8 cellular contexts compared by ENCODE assay signal in the genomic region with DNA sequence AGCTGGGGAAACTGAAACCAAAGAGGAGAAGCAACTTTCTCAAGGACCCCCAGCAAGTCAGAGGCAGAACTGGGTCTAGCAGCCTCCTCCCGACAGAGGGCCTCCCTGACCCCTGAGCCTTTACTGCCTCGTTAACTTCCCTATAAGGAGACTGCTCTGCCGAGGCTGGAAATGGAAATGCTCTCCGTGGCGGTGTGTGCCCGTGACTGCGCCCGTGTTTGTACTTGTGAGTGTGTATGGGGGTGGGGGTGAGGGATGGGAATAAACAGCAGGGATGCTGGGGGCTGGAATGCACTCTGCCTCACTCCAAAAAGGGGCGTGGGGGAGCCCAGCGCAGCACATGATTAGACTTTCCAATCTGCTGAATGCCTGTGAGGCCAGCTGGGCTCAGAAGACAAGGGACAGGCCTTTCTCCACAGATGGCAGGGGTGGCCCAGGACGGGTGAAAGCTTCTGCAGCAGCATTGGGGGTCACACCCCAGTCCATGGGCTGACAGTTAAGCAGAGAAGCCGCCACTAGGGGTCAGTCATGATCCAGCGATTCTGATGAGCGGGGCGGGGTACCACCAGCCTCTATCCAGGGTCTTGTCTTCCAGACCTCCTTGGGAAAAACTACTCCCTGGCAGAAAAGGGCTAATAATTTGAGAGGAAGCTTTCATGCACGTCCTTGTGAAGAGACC. TPM values are rescaled to one million over a fixed set of nuclear protein-coding genes. Genes with fewer than 3 reads are reported as not detected.
DNase-seq lines count a peak whose midpoint lies in the region; ATAC-seq and TF ChIP-seq lines count a peak whose summit lies in the region.

No MANE protein-coding gene starts in this region.

- H3K4me1 ChIP-seq in DOHH2 (ENCODE audit: control insufficient read depth, low read length) (peaks cover 3% of the 10 kb centered on the region; the same call in 1 of the 2 replicates), hepatocyte (ENCODE audit: insufficient read depth) (no peaks in the 10 kb centered on the region), gastrocnemius medialis (peaks cover 5% of the 10 kb centered on the region in 2 donors)

- H3K27me3 ChIP-seq in DOHH2 (ENCODE audit: control insufficient read depth, low read length): peaks cover 5% of the 10 kb centered on the region
- H3K27me3 ChIP-seq in hepatocyte: no peaks in the 10 kb centered on the region
- H3K27me3 ChIP-seq in gastrocnemius medialis: no peaks in the 10 kb centered on the region

- in situ Hi-C loops in gastrocnemius medialis (cut with MboI; ENCODE audit: low sequenced_read_pairs in 4 of 4): no loop called here

- no peaks in the 10 kb centered on the region for H3K36me3 ChIP-seq in DOHH2 (ENCODE audit: control insufficient read depth, low read length)
- H3K36me3 ChIP-seq in hepatocyte (replicated peaks; ENCODE audit: insufficient read depth, low read depth): no peaks in the 10 kb centered on the region
- H3K36me3 ChIP-seq in gastrocnemius medialis: no peaks in the 10 kb centered on the region

- intact Hi-C loops in gastrocnemius medialis (cut with DNase I; ENCODE audit: low total_unique reads): loop anchor here (10.0 kb wide), 1 partner anchor 358 kb away; no protein-coding TSS in a partner anchor

- H3K79me2 ChIP-seq in DOHH2 (ENCODE audit: control insufficient read depth, low read length) (no peaks in the 10 kb centered on the region), hepatocyte (no peaks in the 10 kb centered on the region)

- peak; percentile 3 for DNase-seq in HS-27A (ENCODE audit: low read depth)
- DNase-seq in amniotic epithelial cell (ENCODE audit: low read depth): peak; percentile 18
- peak; percentile 81 for DNase-seq in hepatocyte (ENCODE audit: low spot score)
- DNase-seq in gastrocnemius medialis: peak in 1 of 2 donors; percentile 24
- DNase-seq in SHP77 treated with DMSO at 0.1 percent for 48 hours (lab: John Stamatoyannopoulos, UW): no peak

- WGBS in hepatocyte (ENCODE audit: low lambda C conversion rate, missing lambda C conversion rate): 17% methylated on average over 15 of the region's 16 CpGs

- no peaks in the 10 kb centered on the region for H3F3A ChIP-seq in DOHH2 (ENCODE audit: control insufficient read depth, insufficient read depth)

- H3K4me3 ChIP-seq in DOHH2 (ENCODE audit: low read length) (no peak overlapping the region), hepatocyte (no peak overlapping the region), gastrocnemius medialis (peak overlapping the region in 3 of 4 donors; percentile 20 to 37 (median 22))

- H2AFZ ChIP-seq in hepatocyte: no peak overlapping the region

- H3K9me3 ChIP-seq in DOHH2 (ENCODE audit: control insufficient read depth, insufficient read depth, low read length): no peaks in the 10 kb centered on the region
- no peaks in the 10 kb centered on the region for H3K9me3 ChIP-seq in hepatocyte (ENCODE audit: low read depth)
- no peaks in the 10 kb centered on the region for H3K9me3 ChIP-seq in gastrocnemius medialis

- no peaks in the 10 kb centered on the region for H3K9me2 ChIP-seq in DOHH2 (replicated peaks; ENCODE audit: control insufficient read depth, low read length)
- no peaks in the 10 kb centered on the region for H3K9me2 ChIP-seq in hepatocyte (replicated peaks; ENCODE audit: insufficient read depth)

- H3K27ac ChIP-seq in DOHH2 (ENCODE audit: low read depth, low read length): no peak overlapping the region
- no peak overlapping the region for H3K27ac ChIP-seq in hepatocyte
- H3K27ac ChIP-seq in gastrocnemius medialis: no peak overlapping the region

- TF ChIP-seq POLR2A in gastrocnemius medialis (IDR thresholded peaks at IDR 0.05): no peak

- H3K4me2 ChIP-seq in DOHH2 (ENCODE audit: low read length) (peak overlapping the region; percentile 30), hepatocyte (peak overlapping the region; percentile 10)

- H4K20me1 ChIP-seq in DOHH2 (ENCODE audit: control insufficient read depth, insufficient read depth, low read depth, low read length) (no peaks in the 10 kb centered on the region), hepatocyte (ENCODE audit: insufficient read depth, poor library complexity, severe bottlenecking) (no peaks in the 10 kb centered on the region)

- peak; percentile 77 for TF ChIP-seq CTCF in DOHH2 (IDR thresholded peaks at IDR 0.05; ENCODE audit: low read depth, low read length, poor library complexity, severe bottlenecking)
- TF ChIP-seq CTCF in hepatocyte (IDR thresholded peaks at IDR 0.05; ENCODE audit: poor library complexity): peak; percentile 79
- TF ChIP-seq CTCF in gastrocnemius medialis (IDR thresholded peaks at IDR 0.05 in 4 of 5, conservative IDR thresholded peaks at IDR 0.05 in 1 of 5): peak; percentile 41 to 66 (median 62)

- ATAC-seq in SK-N-SH treated with all-trans-retinoic acid at 6 μM for 48 hours (peak; percentile 96), gastrocnemius medialis (peak; percentile 52 to 66), HG03439 (IDR thresholded peaks at IDR 0.05; ENCODE audit: unreplicated experiment) (no peak)

TF ChIP-seq in SK-N-SH treated with all-trans-retinoic acid at 6 μM for 48 hours, 23 proteins besides CTCF, POLR2A, EP300 and RAD21 (continues in another document):
- TF ChIP-seq ESRRG (CRISPR knock-in tag; IDR thresholded peaks at IDR 0.05) (no peak), CSRNP3 (CRISPR knock-in tag; IDR thresholded peaks at IDR 0.05) (no peak), ZNF565 (CRISPR knock-in tag; conservative IDR thresholded peaks at IDR 0.05; ENCODE audit: low read depth) (no peak), RARB (CRISPR knock-in tag; IDR thresholded peaks at IDR 0.05) (no peak), SNAI2 (CRISPR knock-in tag; IDR thresholded peaks at IDR 0.05) (no peak), ZFP3 (CRISPR knock-in tag; IDR thresholded peaks at IDR 0.05) (no peak), PPARA (CRISPR knock-in tag; IDR thresholded peaks at IDR 0.05; ENCODE audit: borderline replicate concordance) (no peak), ZNF70 (CRISPR knock-in tag; IDR thresholded peaks at IDR 0.05) (no peak), TCF4 (CRISPR knock-in tag; IDR thresholded peaks at IDR 0.05; ENCODE audit: borderline replicate concordance) (no peak), TOX (CRISPR knock-in tag; IDR thresholded peaks at IDR 0.05; ENCODE audit: borderline replicate concordance) (no peak), GLIS3 (CRISPR knock-in tag; IDR thresholded peaks at IDR 0.05) (no peak)
- TF ChIP-seq, protein P1, sequence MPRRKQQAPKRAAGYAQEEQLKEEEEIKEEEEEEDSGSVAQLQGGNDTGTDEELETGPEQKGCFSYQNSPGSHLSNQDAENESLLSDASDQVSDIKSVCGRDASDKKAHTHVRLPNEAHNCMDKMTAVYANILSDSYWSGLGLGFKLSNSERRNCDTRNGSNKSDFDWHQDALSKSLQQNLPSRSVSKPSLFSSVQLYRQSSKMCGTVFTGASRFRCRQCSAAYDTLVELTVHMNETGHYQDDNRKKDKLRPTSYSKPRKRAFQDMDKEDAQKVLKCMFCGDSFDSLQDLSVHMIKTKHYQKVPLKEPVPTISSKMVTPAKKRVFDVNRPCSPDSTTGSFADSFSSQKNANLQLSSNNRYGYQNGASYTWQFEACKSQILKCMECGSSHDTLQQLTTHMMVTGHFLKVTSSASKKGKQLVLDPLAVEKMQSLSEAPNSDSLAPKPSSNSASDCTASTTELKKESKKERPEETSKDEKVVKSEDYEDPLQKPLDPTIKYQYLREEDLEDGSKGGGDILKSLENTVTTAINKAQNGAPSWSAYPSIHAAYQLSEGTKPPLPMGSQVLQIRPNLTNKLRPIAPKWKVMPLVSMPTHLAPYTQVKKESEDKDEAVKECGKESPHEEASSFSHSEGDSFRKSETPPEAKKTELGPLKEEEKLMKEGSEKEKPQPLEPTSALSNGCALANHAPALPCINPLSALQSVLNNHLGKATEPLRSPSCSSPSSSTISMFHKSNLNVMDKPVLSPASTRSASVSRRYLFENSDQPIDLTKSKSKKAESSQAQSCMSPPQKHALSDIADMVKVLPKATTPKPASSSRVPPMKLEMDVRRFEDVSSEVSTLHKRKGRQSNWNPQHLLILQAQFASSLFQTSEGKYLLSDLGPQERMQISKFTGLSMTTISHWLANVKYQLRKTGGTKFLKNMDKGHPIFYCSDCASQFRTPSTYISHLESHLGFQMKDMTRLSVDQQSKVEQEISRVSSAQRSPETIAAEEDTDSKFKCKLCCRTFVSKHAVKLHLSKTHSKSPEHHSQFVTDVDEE (CRISPR knock-in tag; IDR thresholded peaks at IDR 0.05): no peak
- TF ChIP-seq, protein P2, sequence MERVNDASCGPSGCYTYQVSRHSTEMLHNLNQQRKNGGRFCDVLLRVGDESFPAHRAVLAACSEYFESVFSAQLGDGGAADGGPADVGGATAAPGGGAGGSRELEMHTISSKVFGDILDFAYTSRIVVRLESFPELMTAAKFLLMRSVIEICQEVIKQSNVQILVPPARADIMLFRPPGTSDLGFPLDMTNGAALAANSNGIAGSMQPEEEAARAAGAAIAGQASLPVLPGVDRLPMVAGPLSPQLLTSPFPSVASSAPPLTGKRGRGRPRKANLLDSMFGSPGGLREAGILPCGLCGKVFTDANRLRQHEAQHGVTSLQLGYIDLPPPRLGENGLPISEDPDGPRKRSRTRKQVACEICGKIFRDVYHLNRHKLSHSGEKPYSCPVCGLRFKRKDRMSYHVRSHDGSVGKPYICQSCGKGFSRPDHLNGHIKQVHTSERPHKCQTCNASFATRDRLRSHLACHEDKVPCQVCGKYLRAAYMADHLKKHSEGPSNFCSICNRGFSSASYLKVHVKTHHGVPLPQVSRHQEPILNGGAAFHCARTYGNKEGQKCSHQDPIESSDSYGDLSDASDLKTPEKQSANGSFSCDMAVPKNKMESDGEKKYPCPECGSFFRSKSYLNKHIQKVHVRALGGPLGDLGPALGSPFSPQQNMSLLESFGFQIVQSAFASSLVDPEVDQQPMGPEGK (CRISPR knock-in tag; IDR thresholded peaks at IDR 0.05; ENCODE audit: borderline replicate concordance): no peak

RNA-seq across cellular contexts. Expression of gene MPHOSPH10, which starts 26.8 kb away (rescaled TPM):
- total RNA-seq in hepatocyte: 17.0 and 21.6 TPM in 2 replicates
- 18.8 and 25.3 TPM in 2 replicates for polyA plus RNA-seq in hepatocyte
- 10 to 100 TPM; 27.8 to 49.1 (median 32.8) TPM for total RNA-seq in gastrocnemius medialis

RNA-seq across cellular contexts. Expression of gene MCEE, which starts 27.2 kb away (rescaled TPM):
- 17.5 and 22.3 TPM in 2 replicates for total RNA-seq in hepatocyte
- 29.3 and 32.0 TPM in 2 replicates for polyA plus RNA-seq in hepatocyte
- total RNA-seq in gastrocnemius medialis: 10 to 100 TPM in 3 of 4 donors, 1 to 10 TPM in 1; 10.0 to 20.2 (median 13.1) TPM

Comparison
In these comparisons a context has a peak if more than half of its experiments do, and no peak if none do; other contexts are left out.
1. H3K4me3 ChIP-seq: peak in gastrocnemius medialis (3 of 4); none in DOHH2 (single experiment) and hepatocyte (single experiment).
2. Peak in every context shown above with its lines, with median percentiles within 50 percentile points of each other: CTCF ChIP-seq.